In genomic region chr10:58267713-58268453, GRCh38 we compare ENCODE assay signal across 8 cellular contexts. TPM values are rescaled to one million over a fixed set of nuclear protein-coding genes. Genes with fewer than 3 reads are reported as not detected.
DNase-seq lines count a peak whose midpoint lies in the region; ATAC-seq and TF ChIP-seq lines count a peak whose summit lies in the region.

IPMK (minus strand) TSS chr10:58267894; CDS start chr10:58267611, 283 bp downstream.

- H3K9ac ChIP-seq in rectal smooth muscle tissue (ENCODE audit: low read length): peak within 1 kb of the TSS; percentile 78

- intact Hi-C loops in right cardiac atrium (cut with DNase I) (no loop called here), vagina (cut with DNase I) (loop anchor here (2.0 kb wide), 1 partner anchor 67 kb away; the partner anchor contains the start of gene UBE2D1)

- H3K4me3 ChIP-seq in right cardiac atrium (ENCODE audit: low read length) (peak within 1 kb of the TSS; percentile 50), rectal smooth muscle tissue (ENCODE audit: low read length) (peak within 1 kb of the TSS; percentile 94), vagina (peak within 1 kb of the TSS; percentile 60 to 93)

- H3K36me3 Mint-ChIP-seq in T-helper 17 cell (ENCODE audit: low read depth): peaks cover 3% of the 10 kb centered on the region

- TF ChIP-seq POLR2A in vagina (IDR thresholded peaks at IDR 0.05): peak in 1 of 2 donors; percentile 56

- peaks cover 24% of the 10 kb centered on the region for H3K4me1 Mint-ChIP-seq in T-helper 17 cell

- peak within 1 kb of the TSS; percentile 66 for H3K27ac ChIP-seq in right cardiac atrium (ENCODE audit: low read length)
- peak within 1 kb of the TSS; percentile 82 for H3K27ac ChIP-seq in rectal smooth muscle tissue (ENCODE audit: low read depth, low read length)
- H3K27ac ChIP-seq in vagina: peak within 1 kb of the TSS; percentile 98

- H3K9me3 ChIP-seq in T-helper 17 cell (ENCODE audit: control insufficient read depth, low read length, poor library complexity, severe bottlenecking) (no peaks in the 10 kb centered on the region), right cardiac atrium (ENCODE audit: control insufficient read depth, low read length) (no peaks in the 10 kb centered on the region), vagina (no peaks in the 10 kb centered on the region)

- H3K4me3 Mint-ChIP-seq in T-helper 17 cell: peak within 1 kb of the TSS; percentile 98

- WGBS in right cardiac atrium: under 1% methylated on average over 76 of the region's 76 CpGs

- TF ChIP-seq CTCF in GM13977 (IDR thresholded peaks at IDR 0.05; ENCODE audit: extremely low read depth, insufficient read depth, missing control alignments): no peak
- no peak for TF ChIP-seq CTCF in vagina (IDR thresholded peaks at IDR 0.05)

- in situ Hi-C loops in GM13977 (cut with MboI; ENCODE audit: low pct_unique_long_range_greater_than_20kb, low sequenced_read_pairs, unreplicated experiment): no loop called here

- peak within 1 kb of the TSS; percentile 95 for H3K27ac Mint-ChIP-seq in T-helper 17 cell

- H3K27me3 ChIP-seq in right cardiac atrium (ENCODE audit: control insufficient read depth, insufficient read depth): no peaks in the 10 kb centered on the region
- H3K27me3 ChIP-seq in rectal smooth muscle tissue (ENCODE audit: control insufficient read depth, insufficient read depth, low read length): no peaks in the 10 kb centered on the region
- H3K27me3 ChIP-seq in vagina: no peaks in the 10 kb centered on the region

- H3K4me1 ChIP-seq in right cardiac atrium (ENCODE audit: control insufficient read depth, insufficient read depth, low read length) (no peaks in the 10 kb centered on the region), rectal smooth muscle tissue (ENCODE audit: control insufficient read depth, insufficient read depth, low read length) (no peaks in the 10 kb centered on the region), vagina (peaks cover 30% of the 10 kb centered on the region)

- H3K27me3 Mint-ChIP-seq in T-helper 17 cell: no peaks in the 10 kb centered on the region

- DNase-seq in GM13977 (ENCODE audit: low spot score): peak; percentile 85
- DNase-seq in NCI-H1417 treated with DMSO at 0.1 percent for 48 hours (lab: John Stamatoyannopoulos, UW): peak; percentile 13
- peak; percentile 96 for DNase-seq in T-helper 17 cell
- DNase-seq in amygdala (lab: John Stamatoyannopoulos, UW): peak; percentile 36 to 96 (median 88)
- DNase-seq in right cardiac atrium: peak; percentile 96 to 99 (median 98)
- DNase-seq in vagina (ENCODE audit: extremely low spot score in 2 of 2): peak; percentile 91 to 98

- ATAC-seq in HG02798 (IDR thresholded peaks at IDR 0.05; ENCODE audit: poor library complexity, unreplicated experiment): peak; percentile 70
- ATAC-seq in T-helper 17 cell: peak; percentile 76
- ATAC-seq in right cardiac atrium: peak; percentile 92 to 93

- no peaks in the 10 kb centered on the region for H3K36me3 ChIP-seq in rectal smooth muscle tissue (ENCODE audit: control insufficient read depth, insufficient read depth, low read length)
- no peaks in the 10 kb centered on the region for H3K36me3 ChIP-seq in vagina

RNA-seq across cellular contexts. Expression of gene IPMK, which starts in this region (rescaled TPM):
- total RNA-seq in T-helper 17 cell: 1 to 10 TPM; 3.5 to 3.8 TPM
- 1 to 10 TPM; 2.1 to 2.6 (median 2.3) TPM for total RNA-seq in right cardiac atrium
- polyA plus RNA-seq in right cardiac atrium: 1.2 TPM
- 6.1 TPM for total RNA-seq in vagina

Comparison
In these comparisons a context has a peak if more than half of its experiments do, and no peak if none do; other contexts are left out.
1. Peak in every context shown above with its lines: DNase-seq, ATAC-seq, H3K4me3 ChIP-seq and H3K27ac ChIP-seq.
2. DNase-seq: peak in every context shown above with its lines; median percentile 98 in right cardiac atrium; 96 in T-helper 17 cell; 94 in vagina; 88 in amygdala; 85 in GM13977; 13 in NCI-H1417 treated with DMSO at 0.1 percent for 48 hours.